ENCODE assay signal across 31 cellular contexts in genomic region chr6:133939778-133940667, GRCh38. TPM values are rescaled to one million over a fixed set of nuclear protein-coding genes. Genes with fewer than 3 reads are reported as not detected.
DNase-seq lines count a peak whose midpoint lies in the region; ATAC-seq, FAIRE-seq and TF ChIP-seq lines count a peak whose summit lies in the region.
"Had no signal": no experiment of that assay in that cellular context is flagged by ENCODE, and none has a peak within 500 bp of the region (broad histone marks: within the 10 kb centered on the region; RNA-seq: fewer than 3 reads in every experiment).

No MANE protein-coding gene starts in this region.

- TF ChIP-seq CTCF in HEK293 (tag by site-specific recombination; IDR thresholded peaks at IDR 0.05) (no peak), MM.1S (IDR thresholded peaks at IDR 0.05; ENCODE audit: low read length) (no peak), K562 (IDR thresholded peaks at IDR 0.05 in 2 of 3, conservative IDR thresholded peaks at IDR 0.05 in 1 of 3; ENCODE audit: insufficient read depth in 2 of 3, low read depth in 1 of 3, low read length in 3 of 3) (no peak), right lobe of liver (IDR thresholded peaks at IDR 0.05) (no peak)

- H3K79me2 ChIP-seq in MM.1S (ENCODE audit: low read length) = no peaks in the 10 kb centered on the region
- no peaks in the 10 kb centered on the region for H3K79me2 ChIP-seq in K562 (ENCODE audit: control insufficient read depth, insufficient read depth, low read length)

- intact Hi-C loops in K562 (cut with micrococcal nuclease) (no loop called here), right lobe of liver (cut with DNase I) (no loop called here)

- peak; percentile 51; the same call in 1 of the 2 replicates for TF ChIP-seq EP300 in K562 (IDR thresholded peaks at IDR 0.05; ENCODE audit: low read length)

- TF ChIP-seq RAD21 in K562 (CRISPR knock-in tag; conservative IDR thresholded peaks at IDR 0.05 in 1 of 2, IDR thresholded peaks at IDR 0.05 in 1 of 2) = no peak

- H4K20me1 ChIP-seq in MM.1S (ENCODE audit: insufficient read depth, low read length) = no peaks in the 10 kb centered on the region
- no peaks in the 10 kb centered on the region for H4K20me1 ChIP-seq in K562 (replicated peaks; ENCODE audit: control insufficient read depth, insufficient read depth, low read length)
- H4K20me1 ChIP-seq: BLaER1 had no signal

- BruUV-seq in K562 (replicated peaks; lab: Mats Ljungman, UMichigan) = no TSS peak

- H3K9me2 ChIP-seq in MM.1S (replicated peaks; ENCODE audit: insufficient read depth, low read length) = no peaks in the 10 kb centered on the region

- peak; percentile 90 for ATAC-seq in K562
- ATAC-seq in right lobe of liver = peak; percentile 88 to 100 (median 94)
- no peak for ATAC-seq in activated CD4-positive, CD25-positive, alpha-beta regulatory T cell treated with anti-CD3 and anti-CD28 coated beads, Interleukin-2, amount 50 U/mL, for 24 hours
- ATAC-seq: activated T-cell treated with anti-CD3 and anti-CD28 coated beads, Interleukin-2, amount 50 U/mL, for 72 hours had no signal

- no peaks in the 10 kb centered on the region for H3F3A ChIP-seq in MM.1S (ENCODE audit: insufficient read depth, low read length)

- DNase-seq in MM.1S (no peak), K562 (ENCODE audit: extremely low read depth in 1 of 4, low spot score in 3 of 4) (peak in 2 of 4 experiments; percentile 46 to 65), right lobe of liver (peak in 2 of 3 donors; percentile 24 to 69), HK-2 (ENCODE audit: unreplicated experiment) (no peak)
- DNase-seq in stimulated activated CD4-positive, alpha-beta T cell treated with anti-CD3 and anti-CD28 coated beads, Interleukin-12 subunit alpha, Interleukin-12 subunit beta, amount 100 ng/mL, for 4 hours = no peak
- DNase-seq: activated B cell treated with CpG ODN at 0.5 μM for 24 hours; activated CD4-positive, alpha-beta T cell treated with anti-CD3 and anti-CD28 coated beads, Interleukin-2, amount 50 U/mL, for 4 hours; activated naive CD4-positive, alpha-beta T cell treated with anti-CD3 and anti-CD28 coated beads for 36 hours; activated T-cell treated with anti-CD3 and anti-CD28 coated beads, Interleukin-2, amount 50 U/mL, for 72 hours; adrenal gland; DMS79 treated with DMSO at 0.1 percent for 48 hours; MG63; NCI-H1417; NCI-H2107; nephron progenitor cell; NK-92 treated with Interleukin-12 subunit alpha and Interleukin-12 subunit beta, amount 100 ng/mL, for 24 hours; stimulated activated CD4-positive, alpha-beta T cell treated with anti-CD3 and anti-CD28 coated beads, Interleukin-1b, Interleukin-23, amount 100 ng/mL, for 48 hours; stimulated activated CD8-positive, alpha-beta memory T cell treated with anti-CD3 and anti-CD28 coated beads, Interleukin-4, amount 100 ng/mL, for 48 hours; stomach; tibial artery had no signal

- in situ Hi-C loops in K562 (cut with MboI) = no loop called here

- no peaks in the 10 kb centered on the region for H3K4me1 ChIP-seq in HEK293 (ENCODE audit: control insufficient read depth, insufficient read depth, low read length)
- no peaks in the 10 kb centered on the region for H3K4me1 ChIP-seq in MM.1S (ENCODE audit: low read length)
- H3K4me1 ChIP-seq in K562 (replicated peaks in 1 of 2; ENCODE audit: control insufficient read depth in 2 of 2, insufficient read depth in 2 of 2, low read length in 2 of 2) = peaks cover 0 to 7% of the 10 kb centered on the region in 2 experiments; a peak in 3 of 5 replicates
- peaks cover 0 to 4% (median 0%) of the 10 kb centered on the region in 4 donors for H3K4me1 ChIP-seq in right lobe of liver
- H3K4me1 ChIP-seq: adrenal gland, BLaER1, SJSA1, stomach, tibial artery had no signal

- H3K36me3 ChIP-seq in HEK293 (ENCODE audit: control insufficient read depth in 2 of 2, insufficient read depth in 1 of 2, low read length in 2 of 2) = no peaks in the 10 kb centered on the region
- no peaks in the 10 kb centered on the region for H3K36me3 ChIP-seq in MM.1S (replicated peaks; ENCODE audit: insufficient read depth, low read length)
- no peaks in the 10 kb centered on the region for H3K36me3 ChIP-seq in K562 (ENCODE audit: control insufficient read depth, insufficient read depth, low read length)
- H3K36me3 ChIP-seq in right lobe of liver = no peaks in the 10 kb centered on the region
- H3K36me3 ChIP-seq: adrenal gland, BLaER1, MG63, SJSA1, stomach, tibial artery had no signal

- H3K9ac ChIP-seq in MM.1S (ENCODE audit: low read length) = no peak overlapping the region
- H3K9ac ChIP-seq in K562 (ENCODE audit: insufficient read depth in 1 of 2, low read depth in 2 of 2, low read length in 2 of 2) = peak overlapping the region; percentile 37 to 44; a peak in 2 of 4 replicates
- H3K9ac ChIP-seq: BLaER1 had no signal

- POLR2A ChIA-PET in HEK293 (lab: Yijun Ruan, JAX) (no interaction called here), K562 (lab: Yijun Ruan, JAX) (interaction anchor here (1.0 to 1.2 kb wide), 2 partner anchors 9 to 13 kb away, joined by 3 to 6 read pairs; partner anchors contain the start of gene TBPL1)

- peak overlapping the region; percentile 31 for H3K4me2 ChIP-seq in MM.1S (ENCODE audit: low read depth, low read length)
- peak overlapping the region; percentile 67 for H3K4me2 ChIP-seq in K562 (ENCODE audit: insufficient read depth, low read length)
- H3K4me2 ChIP-seq: BLaER1 had no signal

- peak; percentile 89 for FAIRE-seq in K562 (lab: Jason Lieb, UNC)

- no peak overlapping the region for H3K27ac ChIP-seq in HEK293 (ENCODE audit: extremely low read depth, low read depth, low read length)
- H3K27ac ChIP-seq in MM.1S (ENCODE audit: low read length) = no peak overlapping the region
- H3K27ac ChIP-seq in K562 (ENCODE audit: extremely low read depth, low read depth, low read length) = peak overlapping the region; percentile 49
- peak overlapping the region in 2 of 3 donors; percentile 10 to 47 for H3K27ac ChIP-seq in right lobe of liver
- H3K27ac ChIP-seq: adrenal gland, BLaER1, SJSA1, skin epidermis, stomach, tibial artery had no signal

- no peaks in the 10 kb centered on the region for H3K9me1 ChIP-seq in K562 (ENCODE audit: control insufficient read depth, insufficient read depth, low read length)

- whole genome bisulfite sequencing in K562 (ENCODE audit: insufficient coverage, low coverage, missing lambda C conversion rate) = 19% methylated on average over 8 of the region's 8 CpGs
- WGBS in right lobe of liver (ENCODE audit: insufficient coverage, low coverage, low lambda C conversion rate, missing lambda C conversion rate) = 43% methylated on average over 8 of the region's 8 CpGs

- H3K27me3 ChIP-seq in MM.1S (replicated peaks; ENCODE audit: insufficient read depth, low read length) (no peaks in the 10 kb centered on the region), K562 (ENCODE audit: control insufficient read depth in 2 of 2, insufficient read depth in 2 of 2, low read length in 2 of 2) (no peaks in the 10 kb centered on the region), right lobe of liver (no peaks in the 10 kb centered on the region)
- H3K27me3 ChIP-seq: adrenal gland, BLaER1, MG63, SJSA1, stomach had no signal

- TF ChIP-seq POLR2A in K562 (conservative IDR thresholded peaks at IDR 0.05) (0 out of 2 replicates have a peak, but pooled peaks have one; percentile 26), right lobe of liver (IDR thresholded peaks at IDR 0.05) (no peak)

- H2AFZ ChIP-seq in MM.1S (ENCODE audit: low read length) = peak overlapping the region; percentile 26; the same call in 1 of the 2 replicates
- H2AFZ ChIP-seq in K562 (ENCODE audit: low read depth, low read length) = peak overlapping the region; percentile 94

- CTCF ChIA-PET in HEK293 (lab: Yijun Ruan, JAX) (interaction anchor here (0.5 to 3.9 kb wide), 7 partner anchors 17 to 1110 kb away, joined by 3 to 22 read pairs (median 4); no protein-coding TSS in a partner anchor), K562 (lab: Yijun Ruan, JAX; ENCODE audit: low intra/inter-chr PET ratio) (interaction anchor here (0.7 kb wide), 1 partner anchor 16 kb away, joined by 3 read pairs; no protein-coding TSS in a partner anchor)

- H3K9me3 ChIP-seq in HEK293 (ENCODE audit: control insufficient read depth, insufficient read depth, low read depth, low read length) = no peaks in the 10 kb centered on the region
- no peaks in the 10 kb centered on the region for H3K9me3 ChIP-seq in MM.1S (replicated peaks; ENCODE audit: insufficient read depth, low read length)
- H3K9me3 ChIP-seq in K562 (replicated peaks; ENCODE audit: control insufficient read depth, insufficient read depth, low read depth, low read length) = 0 out of 2 replicates have a peak, but pooled peaks cover 3% of the 10 kb centered on the region
- H3K9me3 ChIP-seq in right lobe of liver = no peaks in the 10 kb centered on the region
- H3K9me3 ChIP-seq: adrenal gland, BLaER1, SJSA1, stomach, tibial artery had no signal

- H3K4me3 ChIP-seq in HEK293 (ENCODE audit: low read depth, low read length) (no peak overlapping the region), MM.1S (ENCODE audit: low read length) (peak overlapping the region; percentile 32), K562 (no peak overlapping the region), right lobe of liver (peak overlapping the region in 2 of 3 donors; percentile 6 to 8)
- H3K4me3 ChIP-seq: adrenal gland, BLaER1, lung, MG63, SJSA1, skin epidermis, stomach, tibial artery had no signal

RNA-seq across cellular contexts. Expression of gene TBPL1, which starts 13.0 kb away (rescaled TPM):
- 34.2 and 47.0 TPM in 2 replicates for total RNA-seq in K562 (2011; cell fraction: chromatin; rRNA removed; ENCODE audit: low replicate concordance)
- total RNA-seq in K562 (2011; cell fraction: nucleolus; rRNA removed) = 15.3 and 15.9 TPM in 2 replicates
- total RNA-seq in K562 (2011; cell fraction: nucleoplasm; rRNA removed) = 30.6 and 43.0 TPM in 2 replicates
- 78.1 and 103 TPM in 2 replicates for total RNA-seq in K562 (2014; rRNA removed)
- 130 and 152 TPM in 2 replicates for total RNA-seq in K562 (2014; rRNA removed; fragmentation: Illumina TruSeq; extraction: Trizol)
- total RNA-seq in K562 (2015; rRNA removed; fragmentation: Illumina TruSeq; extraction: Trizol) = 93.9 and 100 TPM in 2 replicates
- 117 and 122 TPM in 2 replicates for total RNA-seq in K562 (2021)
- 97.4 and 152 TPM in 2 replicates for polyA plus RNA-seq in K562 (2011; rRNA removed)
- polyA plus RNA-seq in K562 (2011; cell fraction: cytosol; rRNA removed) = 36.3 and 53.2 TPM in 2 replicates
- polyA plus RNA-seq in K562 (2011; cell fraction: nucleus; rRNA removed) = 72.5 and 93.1 TPM in 2 replicates
- polyA plus RNA-seq in K562 (2012) = 112 and 178 TPM in 2 replicates
- polyA plus RNA-seq in K562 (2014; fragmentation: Illumina TruSeq; extraction: Trizol) = 99.2 and 119 TPM in 2 replicates
- 100 to 1,000 TPM; 107 to 147 TPM for polyA plus RNA-seq in K562 (2014; fragmentation: Nextera tagmentation; extraction: Ambion mirVana)
- polyA plus RNA-seq in K562 (2014; rRNA removed) = 105 and 172 TPM in 2 replicates
- 67.4 and 91.3 TPM in 2 replicates for polyA minus RNA-seq in K562 (2011; rRNA and poly(A)+ RNA removed)
- polyA minus RNA-seq in K562 (2011; cell fraction: cytosol; rRNA and poly(A)+ RNA removed) = 29.2 and 63.0 TPM in 2 replicates
- polyA minus RNA-seq in K562 (2011; cell fraction: nucleus; rRNA and poly(A)+ RNA removed) = 16.3 and 20.2 TPM in 2 replicates
- 10 to 100 TPM in 2 of 6 experiments, 1 to 10 TPM in 4; 6.0 to 11.5 (median 9.4) TPM for total RNA-seq in right lobe of liver

RNA-seq across cellular contexts. Expression of gene TCF21, which starts 51.1 kb away (rescaled TPM):
- total RNA-seq in K562 (2011; cell fraction: chromatin; rRNA removed; ENCODE audit: low replicate concordance) = not detected in 2 replicates
- not detected in 2 replicates for total RNA-seq in K562 (2011; cell fraction: nucleolus; rRNA removed)
- total RNA-seq in K562 (2011; cell fraction: nucleoplasm; rRNA removed) = not detected in 2 replicates
- total RNA-seq in K562 (2014; rRNA removed) = not detected in 2 replicates
- total RNA-seq in K562 (2014; rRNA removed; fragmentation: Illumina TruSeq; extraction: Trizol) = not detected in 2 replicates
- total RNA-seq in K562 (2015; rRNA removed; fragmentation: Illumina TruSeq; extraction: Trizol) = not detected in 2 replicates
- total RNA-seq in K562 (2021) = not detected in 2 replicates
- polyA plus RNA-seq in K562 (2011; rRNA removed) = not detected in 2 replicates
- not detected in 2 replicates for polyA plus RNA-seq in K562 (2011; cell fraction: cytosol; rRNA removed)
- not detected in 2 replicates for polyA plus RNA-seq in K562 (2011; cell fraction: nucleus; rRNA removed)
- not detected in 2 replicates for polyA plus RNA-seq in K562 (2012)
- not detected in 2 replicates for polyA plus RNA-seq in K562 (2014; fragmentation: Illumina TruSeq; extraction: Trizol)
- polyA plus RNA-seq in K562 (2014; fragmentation: Nextera tagmentation; extraction: Ambion mirVana) = not detected
- not detected in 2 replicates for polyA plus RNA-seq in K562 (2014; rRNA removed)
- polyA minus RNA-seq in K562 (2011; rRNA and poly(A)+ RNA removed) = not detected in 2 replicates
- polyA minus RNA-seq in K562 (2011; cell fraction: cytosol; rRNA and poly(A)+ RNA removed) = not detected in 2 replicates
- polyA minus RNA-seq in K562 (2011; cell fraction: nucleus; rRNA and poly(A)+ RNA removed) = not detected in 2 replicates
- total RNA-seq in right lobe of liver = 1 to 10 TPM in 3 of 6 experiments, under 1 TPM in 3; 0.46 to 1.5 (median 0.99) TPM
- total RNA-seq: activated B cell treated with CpG ODN at 0.5 μM for 24 hours; activated naive CD4-positive, alpha-beta T cell treated with anti-CD3 and anti-CD28 coated beads for 36 hours; activated T-cell treated with anti-CD3 and anti-CD28 coated beads, Interleukin-2, amount 50 U/mL, for 72 hours; cerebellum; NCI-H460; osteocyte; renal cortical epithelial cell had no signal
- polyA plus RNA-seq: IgD-negative memory B cell had no signal

Comparison
In these comparisons a context has a peak if more than half of its experiments do, and no peak if none do; other contexts are left out.
1. H3K27ac ChIP-seq: peak in K562 (single experiment) and right lobe of liver (2 of 3); none in HEK293 (single experiment) and MM.1S (single experiment).
2. H3K4me3 ChIP-seq: peak in MM.1S (single experiment) and right lobe of liver (2 of 3); none in HEK293 (single experiment) and K562 (single experiment).
3. DNase-seq: peak in right lobe of liver (2 of 3); none in MM.1S (single experiment), stimulated activated CD4-positive, alpha-beta T cell treated with anti-CD3 and anti-CD28 coated beads, Interleukin-12 subunit alpha, Interleukin-12 subunit beta, amount 100 ng/mL, for 4 hours (single experiment) and HK-2 (single experiment).
4. ATAC-seq: peak in K562 (single experiment) and right lobe of liver (4 of 4); none in activated CD4-positive, CD25-positive, alpha-beta regulatory T cell treated with anti-CD3 and anti-CD28 coated beads, Interleukin-2, amount 50 U/mL, for 24 hours (0 of 2).
5. Of the 44 proteins assayed by ChIP-seq in both K562 and HEK293: peak only in K562: ZNF175; only in HEK293: none; in both: none; in neither: 42; mixed calls (peak in some experiments, not most) for 1.